In genomic region chr16:57764341-57765159, GRCh38 we compare ENCODE assay signal across 2 cellular contexts.
TF ChIP-seq lines count a peak whose summit lies in the region.

No MANE protein-coding gene starts in this region.

TF ChIP-seq in GM23338, 12 proteins besides CTCF, POLR2A, EP300 and RAD21:
- TF ChIP-seq ZNF462 (CRISPR knock-in tag; IDR thresholded peaks at IDR 0.05) (no peak), EZH2 (IDR thresholded peaks at IDR 0.05; ENCODE audit: low read depth, unreplicated experiment) (no peak), REST (IDR thresholded peaks at IDR 0.05; ENCODE audit: unreplicated experiment) (no peak), STAT1 (IDR thresholded peaks at IDR 0.05; ENCODE audit: unreplicated experiment) (no peak), EZH2phosphoT487 (IDR thresholded peaks at IDR 0.05; ENCODE audit: unreplicated experiment) (no peak), ZNF114 (CRISPR knock-in tag; IDR thresholded peaks at IDR 0.05) (no peak), CREB1 (CRISPR knock-in tag; IDR thresholded peaks at IDR 0.05; ENCODE audit: low read depth) (no peak), ZNF331 (CRISPR knock-in tag; IDR thresholded peaks at IDR 0.05; ENCODE audit: low read depth) (no peak), ETS1 (IDR thresholded peaks at IDR 0.05) (no peak), NANOG (IDR thresholded peaks at IDR 0.05; ENCODE audit: borderline replicate concordance) (no peak), POLR2AphosphoS5 (IDR thresholded peaks at IDR 0.05; ENCODE audit: low read depth) (no peak), JUNB (IDR thresholded peaks at IDR 0.05; ENCODE audit: unreplicated experiment) (no peak)

TF ChIP-seq in SK-N-SH, 30 proteins besides CTCF, POLR2A, EP300 and RAD21:
- peak; percentile 97 for TF ChIP-seq MAX (IDR thresholded peaks at IDR 0.05; ENCODE audit: low read depth)
- TF ChIP-seq CHD2 (IDR thresholded peaks at IDR 0.05; ENCODE audit: low read length, partially characterized antibody) = peak; percentile 74
- TF ChIP-seq RCOR1 (IDR thresholded peaks at IDR 0.05; ENCODE audit: low read length) = peak; percentile 68
- TF ChIP-seq FOXJ3 (CRISPR knock-in tag; IDR thresholded peaks at IDR 0.05) = peak; percentile 52; the same call in 1 of the 2 replicates
- peak; percentile 77 for TF ChIP-seq TCF12 (IDR thresholded peaks at IDR 0.05)
- TF ChIP-seq SMC3 (IDR thresholded peaks at IDR 0.05; ENCODE audit: low read depth, low read length) = peak; percentile 21; the same call in 1 of the 2 replicates
- TF ChIP-seq SIN3A (IDR thresholded peaks at IDR 0.05; ENCODE audit: borderline replicate concordance, low read depth, low read length) = peak; percentile 65; the same call in 1 of the 2 replicates
- peak; percentile 34; the same call in 1 of the 2 replicates for TF ChIP-seq TAF1 (IDR thresholded peaks at IDR 0.05; ENCODE audit: borderline replicate concordance, low read depth, low read length)
- TF ChIP-seq YY1 (IDR thresholded peaks at IDR 0.05; ENCODE audit: low read depth) = no peak
- TF ChIP-seq REST (IDR thresholded peaks at IDR 0.05; ENCODE audit: low read depth, low read length) = no peak
- peak; percentile 66; the same call in 1 of the 2 replicates for TF ChIP-seq JUND (IDR thresholded peaks at IDR 0.05)
- TF ChIP-seq RFX5 (IDR thresholded peaks at IDR 0.05; ENCODE audit: low read length) = no peak
- no peak for TF ChIP-seq RXRA (IDR thresholded peaks at IDR 0.05; ENCODE audit: borderline replicate concordance, low read depth)
- no peak for TF ChIP-seq USF2 (IDR thresholded peaks at IDR 0.05; ENCODE audit: borderline replicate concordance, low read depth, low read length)
- TF ChIP-seq PBX3 (IDR thresholded peaks at IDR 0.05) = peak; percentile 73
- peak; percentile 92 for TF ChIP-seq GATA2 (CRISPR knock-in tag; IDR thresholded peaks at IDR 0.05)
- TF ChIP-seq FOSL2 (IDR thresholded peaks at IDR 0.05; ENCODE audit: borderline replicate concordance, low read depth) = peak; percentile 81; the same call in 1 of the 2 replicates
- no peak for TF ChIP-seq EZH2phosphoT487 (IDR thresholded peaks at IDR 0.05; ENCODE audit: borderline replicate concordance, low read depth)
- peak; percentile 77; the same call in 1 of the 2 replicates for TF ChIP-seq USF1 (IDR thresholded peaks at IDR 0.05; ENCODE audit: borderline replicate concordance, low read depth)
- TF ChIP-seq POLR2AphosphoS5 (IDR thresholded peaks at IDR 0.05; ENCODE audit: low read depth, low read length) = peak; percentile 35; the same call in 1 of the 2 replicates
- peak; percentile 14; the same call in 1 of the 2 replicates for TF ChIP-seq MXI1 (IDR thresholded peaks at IDR 0.05; ENCODE audit: low read depth, low read length)
